In the genomic region with DNA sequence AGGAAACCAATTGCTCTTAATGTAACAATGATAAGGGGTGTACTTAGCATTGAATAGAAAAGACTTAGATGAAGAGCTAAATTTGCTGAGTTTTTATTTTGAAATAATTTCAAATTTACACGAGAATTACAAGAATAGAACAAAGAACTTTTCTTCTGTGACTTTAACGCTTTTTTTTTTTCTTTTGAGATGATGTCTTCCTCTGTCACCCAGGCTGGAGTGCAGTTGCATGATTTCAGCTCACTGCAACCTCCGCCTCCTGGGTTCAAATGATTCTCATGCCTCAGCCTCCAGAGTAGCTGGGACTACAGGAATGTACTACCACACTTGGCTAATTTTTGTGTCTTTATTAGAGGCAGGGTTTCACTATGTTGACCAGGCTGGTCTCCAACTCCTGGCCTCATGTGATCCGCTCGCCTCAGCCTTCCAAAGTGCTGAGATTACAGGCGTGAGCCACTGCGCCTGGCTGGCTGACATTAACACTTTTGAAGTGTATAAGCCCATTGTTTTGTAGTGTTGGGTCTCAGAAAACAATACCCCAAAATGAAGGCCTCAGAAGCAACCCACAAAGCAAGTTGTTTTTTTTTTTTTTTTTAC, we compare ENCODE assay signal across 10 cellular contexts. TPM values are rescaled to one million over a fixed set of nuclear protein-coding genes. Genes with fewer than 3 reads are reported as not detected.
DNase-seq lines count a peak whose midpoint lies in the region; ATAC-seq and TF ChIP-seq lines count a peak whose summit lies in the region.
"Had no signal": no experiment of that assay in that cellular context is flagged by ENCODE, and none has a peak within 500 bp of the region (broad histone marks: within the 10 kb centered on the region; RNA-seq: fewer than 3 reads in every experiment).

No MANE protein-coding gene starts in this region.

- CTCF ChIA-PET in RWPE1 (lab: Yijun Ruan, JAX): interaction anchor here (0.7 to 1.5 kb wide), 2 partner anchors 21 to 54 kb away, joined by 3 read pairs; no protein-coding TSS in a partner anchor

- in situ Hi-C loops in KBM-7 (cut with MboI; ENCODE audit: low pct_unique_long_range_greater_than_20kb, low sequenced_read_pairs): no loop called here

- H3K36me3 ChIP-seq in spleen: peaks cover 0 to 19% (median 0%) of the 10 kb centered on the region in 6 donors

- H3K4me3 ChIP-seq in fibroblast of the aortic adventitia (ENCODE audit: low read depth, low read length) (no peak overlapping the region), spleen (no peak overlapping the region)
- H3K4me3 ChIP-seq: mucosa of descending colon had no signal

- intact Hi-C loops in spleen (cut with DNase I; ENCODE audit: low total_unique reads): no loop called here

- no peak for ATAC-seq in GM21786 (IDR thresholded peaks at IDR 0.05; ENCODE audit: unreplicated experiment)
- ATAC-seq: mucosa of descending colon had no signal

- WGBS in spleen, 5 donors: 85 to 94% (median 87%) methylated on average over 7 of the region's 7 CpGs

- peak overlapping the region; percentile 99 for H3K4me3 Mint-ChIP-seq in T-helper 2 cell treated with Interferon-gamma antibody and Interleukin-4, amounts not matched to agents 5 μg/mL and 100 μg/mL, for 36 hours

- no peaks in the 10 kb centered on the region for H3K9me3 ChIP-seq in spleen
- H3K9me3 ChIP-seq: mucosa of descending colon had no signal

- H3K9me3 Mint-ChIP-seq in T-helper 2 cell treated with Interferon-gamma antibody and Interleukin-4, amounts not matched to agents 5 μg/mL and 100 μg/mL, for 36 hours: no peaks in the 10 kb centered on the region

- no peaks in the 10 kb centered on the region for H3K27me3 Mint-ChIP-seq in T-helper 2 cell treated with Interferon-gamma antibody and Interleukin-4, amounts not matched to agents 5 μg/mL and 100 μg/mL, for 36 hours (ENCODE audit: low read depth)

- H3K27ac ChIP-seq in RWPE1 (peak overlapping the region; percentile 26; the same call in 1 of the 2 replicates), spleen (peak overlapping the region in 5 of 8 donors; percentile 97 to 99 (median 98))

- peaks cover 30% of the 10 kb centered on the region for H3K4me1 Mint-ChIP-seq in T-helper 2 cell treated with Interferon-gamma antibody and Interleukin-4, amounts not matched to agents 5 μg/mL and 100 μg/mL, for 36 hours (ENCODE audit: low read depth)

- H3K27me3 ChIP-seq in spleen (replicated peaks in 1 of 7): no peaks in the 10 kb centered on the region

- TF ChIP-seq CTCF in RWPE1 (conservative IDR thresholded peaks at IDR 0.05; ENCODE audit: low read depth) (no peak), fibroblast of the aortic adventitia (IDR thresholded peaks at IDR 0.05; ENCODE audit: insufficient read depth, low read length) (no peak), spleen (IDR thresholded peaks at IDR 0.05 in 8 of 11, conservative IDR thresholded peaks at IDR 0.05 in 3 of 11) (no peak)

- DNase-seq in T-helper 2 cell treated with Interferon-gamma antibody and Interleukin-4, amounts not matched to agents 5 μg/mL and 100 μg/mL, for 36 hours (ENCODE audit: low spot score): no peak
- DNase-seq in T-helper 2 cell: no peak
- no peak for DNase-seq in RWPE1 (ENCODE audit: low spot score)
- DNase-seq in fibroblast of the aortic adventitia (ENCODE audit: low read depth): peak; percentile 46
- no peak for DNase-seq in spleen
- DNase-seq in KBM-7: no peak
- DNase-seq in middle frontal gyrus (ENCODE audit: extremely low spot score, low spot score): no peak
- DNase-seq: mucosa of descending colon, NCI-H2081 had no signal

- H3K27ac Mint-ChIP-seq in T-helper 2 cell treated with Interferon-gamma antibody and Interleukin-4, amounts not matched to agents 5 μg/mL and 100 μg/mL, for 36 hours: peak overlapping the region; percentile 99

- H3K4me1 ChIP-seq in spleen: peaks cover 21 to 79% (median 43%) of the 10 kb centered on the region in 6 donors

- H3K36me3 Mint-ChIP-seq in T-helper 2 cell treated with Interferon-gamma antibody and Interleukin-4, amounts not matched to agents 5 μg/mL and 100 μg/mL, for 36 hours (ENCODE audit: low read depth): peaks cover 6% of the 10 kb centered on the region

- no peak for TF ChIP-seq POLR2A in spleen (IDR thresholded peaks at IDR 0.05)

- POLR2A ChIA-PET in RWPE1 (lab: Yijun Ruan, JAX; ENCODE audit: low non-redundant PET): interaction anchor here (0.6 kb wide), 2 partner anchors 11 to 79 kb away, joined by 3 to 12 read pairs; no protein-coding TSS in a partner anchor

RNA-seq across cellular contexts. Expression of a gene that starts 2.1 kb away (rescaled TPM):
- total RNA-seq in fibroblast of the aortic adventitia (ENCODE audit: low replicate concordance): 16.0 and 18.3 TPM in 2 replicates
- total RNA-seq in spleen: 10 to 100 TPM in 5 of 7 donors, 1 to 10 TPM in 2; 6.0 to 20.8 (median 13.4) TPM
- 10 to 100 TPM; 25.7 to 38.7 (median 34.8) TPM for polyA plus RNA-seq in spleen

RNA-seq across cellular contexts. Expression of a gene that starts 2.2 kb away (rescaled TPM):
- total RNA-seq in fibroblast of the aortic adventitia (ENCODE audit: low replicate concordance): 47.0 and 61.5 TPM in 2 replicates
- 10 to 100 TPM; 36.0 to 60.2 (median 45.9) TPM for total RNA-seq in spleen
- 1 to 10 TPM; 6.3 to 9.8 (median 6.8) TPM for polyA plus RNA-seq in spleen

RNA-seq across cellular contexts. Expression of a gene that starts 19.5 kb away (rescaled TPM):
- total RNA-seq in fibroblast of the aortic adventitia (ENCODE audit: low replicate concordance): 1.1 TPM in 1 of 2 replicates, not detected in the other
- 10 to 100 TPM in 2 of 7 donors, 1 to 10 TPM in 5; 6.7 to 12.0 (median 7.1) TPM for total RNA-seq in spleen
- 10 to 100 TPM; 13.8 to 39.8 (median 31.2) TPM for polyA plus RNA-seq in spleen

RNA-seq across cellular contexts. Expression of a gene that starts 40.3 kb away (rescaled TPM):
- total RNA-seq in fibroblast of the aortic adventitia (ENCODE audit: low replicate concordance): 14.1 and 21.1 TPM in 2 replicates
- 10 to 100 TPM in 4 of 7 donors, 1 to 10 TPM in 3; 7.7 to 16.0 (median 10.3) TPM for total RNA-seq in spleen
- 10 to 100 TPM in 1 of 3 donors, 1 to 10 TPM in 2; 5.2 to 14.4 (median 7.3) TPM for polyA plus RNA-seq in spleen

RNA-seq across cellular contexts. Expression of a gene that starts 46.0 kb away (rescaled TPM):
- total RNA-seq in fibroblast of the aortic adventitia (ENCODE audit: low replicate concordance) (not detected in 2 replicates), spleen (under 1 TPM in 4 of 7 donors, not detected in 3; 0.06 to 0.56 (median 0.20) TPM)
- under 1 TPM; 0.04 to 0.29 (median 0.05) TPM for polyA plus RNA-seq in spleen
